13 cellular contexts compared by ENCODE assay signal in the genomic region with DNA sequence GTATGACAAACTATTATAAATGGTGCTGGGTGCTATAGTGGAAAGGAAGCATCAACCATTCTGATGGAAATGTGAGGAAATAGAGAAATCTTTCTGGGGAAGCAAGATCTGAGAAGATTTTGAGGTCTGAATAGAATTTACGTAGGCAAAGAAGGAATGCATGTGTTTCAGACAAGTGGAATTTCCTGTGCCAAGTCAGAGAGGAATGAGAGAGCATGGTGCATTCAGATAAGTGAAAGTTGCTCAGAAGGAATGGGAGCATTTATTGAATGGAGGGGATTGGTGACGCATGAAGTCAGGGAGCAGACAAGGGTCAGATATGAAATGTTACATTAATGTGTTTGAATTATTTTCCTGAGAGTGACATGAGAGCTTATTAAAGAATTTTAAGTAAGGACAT.
DNase-seq lines count a peak whose midpoint lies in the region; ATAC-seq and TF ChIP-seq lines count a peak whose summit lies in the region.
"Had no signal": no experiment of that assay in that cellular context is flagged by ENCODE, and none has a peak within 500 bp of the region (broad histone marks: within the 10 kb centered on the region; RNA-seq: fewer than 3 reads in every experiment).

No MANE protein-coding gene starts in this region.

- H3K4me1 ChIP-seq in right atrium auricular region (no peaks in the 10 kb centered on the region), left lung (no peaks in the 10 kb centered on the region)

- ATAC-seq in left cardiac atrium (peak; percentile 41 to 87), GM21786 (IDR thresholded peaks at IDR 0.05; ENCODE audit: unreplicated experiment) (no peak), left lung (no peak)

- H3K9me3 ChIP-seq in right atrium auricular region (no peaks in the 10 kb centered on the region), left lung (no peaks in the 10 kb centered on the region)

- intact Hi-C loops in left cardiac atrium (cut with DNase I), result no loop called here
- intact Hi-C loops in left lung (cut with DNase I), result no loop called here

- DNase-seq in left cardiac atrium (no peak), right atrium auricular region (ENCODE audit: low spot score) (no peak), amniotic stem cell (lab: John Stamatoyannopoulos, UW) (peak; percentile 60), glomerular visceral epithelial cell (ENCODE audit: extremely low spot score) (peak; percentile 84), UCSD-AML1 (lab: John Stamatoyannopoulos, UW; ENCODE audit: unreplicated experiment) (no peak), left lung (no peak), OCI-M1 (lab: John Stamatoyannopoulos, UW) (no peak)
- DNase-seq: 8988T; activated effector memory CD4-positive, alpha-beta T cell treated with Interleukin-2 at 50 U/mL for 16 hours; cortex of kidney; NCI-H2081 treated with DMSO at 0.1 percent for 48 hours; stimulated activated CD4-positive, alpha-beta T cell treated with anti-CD3 and anti-CD28 coated beads, Interleukin-1b, Interleukin-23, amount 100 ng/mL, for 48 hours had no signal

- TF ChIP-seq CTCF in right atrium auricular region (IDR thresholded peaks at IDR 0.05) (no peak), left lung (IDR thresholded peaks at IDR 0.05) (no peak)

- H3K36me3 ChIP-seq in right atrium auricular region, result no peaks in the 10 kb centered on the region
- H3K36me3 ChIP-seq in left lung, result no peaks in the 10 kb centered on the region

- H3K27ac ChIP-seq in right atrium auricular region (no peak overlapping the region), left lung (no peak overlapping the region)

- H3K4me3 ChIP-seq in right atrium auricular region (no peak overlapping the region), left lung (no peak overlapping the region)

- H3K27me3 ChIP-seq in right atrium auricular region (no peaks in the 10 kb centered on the region), left lung (no peaks in the 10 kb centered on the region)

Comparison
In these comparisons a context has a peak if more than half of its experiments do, and no peak if none do; other contexts are left out.
1. ATAC-seq: peak in left cardiac atrium (2 of 2); none in GM21786 (single experiment) and left lung (single experiment).
2. DNase-seq: peak in amniotic stem cell (single experiment) and glomerular visceral epithelial cell (single experiment); none in left cardiac atrium (single experiment), right atrium auricular region (single experiment), UCSD-AML1 (single experiment), left lung (0 of 2) and OCI-M1 (single experiment).